Comparison of ENCODE assay signal across 1 cellular context in the genomic region with DNA sequence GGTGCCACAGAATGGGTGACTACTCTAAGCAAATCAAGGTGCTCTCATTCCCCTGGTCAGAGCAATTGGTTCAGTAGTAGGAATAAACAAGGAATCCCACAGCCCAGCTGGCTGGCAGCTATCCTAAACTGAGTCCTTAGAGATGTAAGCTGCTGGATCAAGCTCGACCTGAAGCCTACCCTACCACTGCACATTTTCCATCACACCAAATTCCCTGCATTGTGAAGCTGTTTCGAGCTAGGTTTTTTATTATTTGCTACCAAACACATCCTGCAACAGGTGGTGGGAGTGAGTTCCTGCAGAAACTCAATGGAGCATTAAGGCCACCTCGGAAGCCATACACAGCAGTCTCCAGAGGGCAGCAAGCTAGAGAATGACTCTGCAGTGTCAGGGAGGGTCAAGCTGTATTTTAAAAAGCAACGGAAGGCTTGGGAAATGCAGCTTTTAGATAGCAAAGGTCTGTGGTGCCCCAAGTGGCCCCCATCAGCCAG.
TF ChIP-seq lines count a peak whose summit lies in the region.

No MANE protein-coding gene starts in this region.

TF ChIP-seq in H1, 55 proteins besides CTCF, POLR2A, EP300 and RAD21:
- TF ChIP-seq YY1 (IDR thresholded peaks at IDR 0.05; ENCODE audit: low read depth, low read length) = no peak
- no peak for TF ChIP-seq BRCA1 (IDR thresholded peaks at IDR 0.05; ENCODE audit: low read depth, low read length)
- no peak for TF ChIP-seq SP4 (IDR thresholded peaks at IDR 0.05; ENCODE audit: low read length)
- peak; percentile 68 for TF ChIP-seq KDM1A (IDR thresholded peaks at IDR 0.05; ENCODE audit: borderline replicate concordance, low read length)
- TF ChIP-seq, protein P1, sequence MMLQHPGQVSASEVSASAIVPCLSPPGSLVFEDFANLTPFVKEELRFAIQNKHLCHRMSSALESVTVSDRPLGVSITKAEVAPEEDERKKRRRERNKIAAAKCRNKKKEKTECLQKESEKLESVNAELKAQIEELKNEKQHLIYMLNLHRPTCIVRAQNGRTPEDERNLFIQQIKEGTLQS (IDR thresholded peaks at IDR 0.05; ENCODE audit: insufficient read depth, low read depth, low read length) = no peak
- no peak for TF ChIP-seq CREB1 (IDR thresholded peaks at IDR 0.05)
